8 cellular contexts compared by ENCODE assay signal in the genomic region with DNA sequence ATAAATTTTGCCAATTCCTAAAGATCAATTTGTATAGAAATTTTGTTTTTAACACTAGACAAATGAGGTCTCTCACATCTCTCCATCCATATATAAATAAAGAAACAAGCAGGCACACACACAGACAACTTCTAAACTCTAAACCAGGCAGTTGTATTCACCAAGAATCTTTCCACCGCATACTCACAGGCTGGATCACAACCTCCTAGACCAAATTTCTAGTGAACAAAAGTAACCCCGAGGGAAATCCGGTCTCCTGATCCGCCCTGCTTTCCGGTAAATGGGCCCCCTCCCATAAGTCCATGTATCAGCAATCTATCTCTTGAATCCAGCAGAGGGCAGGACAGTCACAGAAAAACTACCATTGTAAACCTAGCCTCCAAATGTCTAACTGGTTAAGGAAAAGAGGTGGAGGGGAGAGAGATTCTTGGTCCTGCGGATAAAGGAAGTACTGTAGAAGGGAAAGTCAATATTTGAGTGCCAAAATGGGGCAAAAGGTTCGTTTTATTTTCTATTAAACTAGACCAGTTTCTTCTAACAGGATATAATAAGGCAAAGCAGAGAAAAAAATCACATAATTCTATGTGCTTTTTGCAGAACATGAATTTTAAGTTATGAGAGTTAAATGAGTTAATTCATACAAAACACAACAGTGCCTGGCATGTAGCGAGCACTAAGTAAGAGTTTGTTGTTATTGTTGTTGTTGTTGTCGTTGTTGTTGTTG. TPM values are rescaled to one million over a fixed set of nuclear protein-coding genes. Genes with fewer than 3 reads are reported as not detected.
DNase-seq lines count a peak whose midpoint lies in the region; ATAC-seq and TF ChIP-seq lines count a peak whose summit lies in the region.

No MANE protein-coding gene starts in this region.

- peak overlapping the region; percentile 48 for H3K4me2 ChIP-seq in trophoblast cell (ENCODE audit: low read length)

- H3K27ac ChIP-seq in SK-N-MC (peak overlapping the region; percentile 56), trophoblast cell (ENCODE audit: low read depth, low read length) (no peak overlapping the region), vagina (peak overlapping the region; percentile 80)

- no peaks in the 10 kb centered on the region for H3K27me3 Mint-ChIP-seq in Calu3 (ENCODE audit: unreplicated experiment)

- H2BK120ac ChIP-seq in trophoblast cell (ENCODE audit: insufficient read depth, low read length, poor library complexity) = no peak overlapping the region

- no peak for TF ChIP-seq POLR2A in vagina (IDR thresholded peaks at IDR 0.05)

- peak; percentile 36 for DNase-seq in Calu3
- DNase-seq in NAMALWA (ENCODE audit: low spot score) = peak; percentile 92
- DNase-seq in SK-N-MC (ENCODE audit: low read depth, low spot score) = peak; percentile 85
- peak; percentile 94 for DNase-seq in adipocyte (ENCODE audit: low read depth)
- no peak for DNase-seq in Right ventricle myocardium superior
- DNase-seq in trophoblast cell = peak; percentile 50 to 82
- no peak for DNase-seq in vagina (ENCODE audit: extremely low spot score in 2 of 2)

- no peak overlapping the region for H2BK12ac ChIP-seq in trophoblast cell (ENCODE audit: low read length)

- peaks cover 1% of the 10 kb centered on the region for H3K79me1 ChIP-seq in trophoblast cell (ENCODE audit: low read length)

- intact Hi-C loops in Calu3 (cut with micrococcal nuclease; ENCODE audit: unreplicated experiment) (loop anchor here (1.0 to 5.0 kb wide), 2 partner anchors 81 to 144 kb away; no protein-coding TSS in a partner anchor), Right ventricle myocardium superior (cut with DNase I) (loop anchor here (1.0 to 2.0 kb wide), 2 partner anchors 90 to 144 kb away; no protein-coding TSS in a partner anchor), vagina (cut with DNase I) (loop anchor here (2.0 kb wide), 1 partner anchor 144 kb away; no protein-coding TSS in a partner anchor)

- H3K4ac ChIP-seq in trophoblast cell (ENCODE audit: low read depth, low read length) = no peak overlapping the region

- H4K8ac ChIP-seq in trophoblast cell (ENCODE audit: low read depth, low read length) = no peak overlapping the region

- WGBS in trophoblast cell (ENCODE audit: extremely low coverage, insufficient coverage, insufficient read length) = no CpG with 5 or more reads among the region's 9 CpGs

- TF ChIP-seq CTCF in Calu3 (IDR thresholded peaks at IDR 0.05; ENCODE audit: unreplicated experiment) (peak; percentile 39), vagina (IDR thresholded peaks at IDR 0.05) (peak; percentile 68 to 97 (median 79))

- ATAC-seq in GM21723 (IDR thresholded peaks at IDR 0.05; ENCODE audit: unreplicated experiment) (peak; percentile 49), Right ventricle myocardium superior (ENCODE audit: poor library complexity) (peak; percentile 69)

- peaks cover 1% of the 10 kb centered on the region for H3K79me2 ChIP-seq in trophoblast cell (ENCODE audit: control insufficient read depth, insufficient read depth, low read length, poor library complexity)

- H3K9ac ChIP-seq in SK-N-MC (ENCODE audit: insufficient read length) = peak overlapping the region; percentile 75
- H3K9ac ChIP-seq in adipocyte (ENCODE audit: low read length) = peak overlapping the region; percentile 71
- no peak overlapping the region for H3K9ac ChIP-seq in trophoblast cell (ENCODE audit: low read length)

- no peaks in the 10 kb centered on the region for H3K4me1 Mint-ChIP-seq in Calu3 (ENCODE audit: low read depth, unreplicated experiment)

- no peak overlapping the region for H3K4me3 Mint-ChIP-seq in Calu3 (ENCODE audit: low read depth, unreplicated experiment)

- H3K14ac ChIP-seq in trophoblast cell (ENCODE audit: low read length) = no peak overlapping the region

- H3K23ac ChIP-seq in trophoblast cell (ENCODE audit: low read length) = no peak overlapping the region

- H3K27ac Mint-ChIP-seq in Calu3 (ENCODE audit: unreplicated experiment) = no peak overlapping the region

- no peak overlapping the region for H4K12ac ChIP-seq in trophoblast cell (ENCODE audit: low read depth, low read length)

- H3K27me3 ChIP-seq in adipocyte (replicated peaks; ENCODE audit: control insufficient read depth, insufficient read depth, low read length) = no peaks in the 10 kb centered on the region
- no peaks in the 10 kb centered on the region for H3K27me3 ChIP-seq in trophoblast cell (ENCODE audit: insufficient read depth, low read length)
- no peaks in the 10 kb centered on the region for H3K27me3 ChIP-seq in vagina

- H3K4me3 ChIP-seq in SK-N-MC (peak overlapping the region; percentile 77), adipocyte (ENCODE audit: low read length) (peak overlapping the region; percentile 57), trophoblast cell (ENCODE audit: low read depth, low read length) (no peak overlapping the region), vagina (no peak overlapping the region)

- no peak overlapping the region for H4K91ac ChIP-seq in trophoblast cell (ENCODE audit: low read depth, low read length)

- H3K9me3 ChIP-seq in SK-N-MC (ENCODE audit: low read depth, low read length) = no peaks in the 10 kb centered on the region
- H3K9me3 ChIP-seq in adipocyte (ENCODE audit: control insufficient read depth, low read length) = no peaks in the 10 kb centered on the region
- no peaks in the 10 kb centered on the region for H3K9me3 ChIP-seq in trophoblast cell (ENCODE audit: insufficient read depth, low read depth, low read length)
- H3K9me3 ChIP-seq in vagina = no peaks in the 10 kb centered on the region

- peaks cover 7% of the 10 kb centered on the region for H3K36me3 Mint-ChIP-seq in Calu3 (ENCODE audit: insufficient read depth, unreplicated experiment)

- H2AFZ ChIP-seq in trophoblast cell (ENCODE audit: insufficient read depth, low read length, poor library complexity) = no peak overlapping the region

- no peaks in the 10 kb centered on the region for H3K9me3 Mint-ChIP-seq in Calu3 (ENCODE audit: low read depth, unreplicated experiment)

- no peak overlapping the region for H3K18ac ChIP-seq in trophoblast cell (ENCODE audit: low read length)

- BruUV-seq in Calu3 (replicated peaks; lab: Mats Ljungman, UMichigan) = no TSS peak

- CTCF ChIA-PET in Calu3 (lab: Charles Lee) = no interaction called here

- peaks cover 12% of the 10 kb centered on the region for H3K4me1 ChIP-seq in adipocyte (ENCODE audit: control insufficient read depth, insufficient read depth, low read length)
- H3K4me1 ChIP-seq in trophoblast cell (ENCODE audit: control insufficient read depth in 1 of 2, insufficient read depth in 2 of 2, low read length in 2 of 2) = no peaks in the 10 kb centered on the region
- H3K4me1 ChIP-seq in vagina = no peaks in the 10 kb centered on the region

- H2BK5ac ChIP-seq in trophoblast cell (ENCODE audit: low read depth, low read length, poor library complexity) = no peak overlapping the region

- no peak overlapping the region for H2AK5ac ChIP-seq in trophoblast cell (ENCODE audit: low read length)

- no peaks in the 10 kb centered on the region for H3K36me3 ChIP-seq in SK-N-MC (ENCODE audit: insufficient read depth, low read length)
- H3K36me3 ChIP-seq in adipocyte (ENCODE audit: control insufficient read depth, insufficient read depth, low read length, severe bottlenecking) = no peaks in the 10 kb centered on the region
- no peaks in the 10 kb centered on the region for H3K36me3 ChIP-seq in trophoblast cell (ENCODE audit: control insufficient read depth in 1 of 2, insufficient read depth in 2 of 2, low read length in 2 of 2)
- H3K36me3 ChIP-seq in vagina = no peaks in the 10 kb centered on the region

RNA-seq across cellular contexts. Expression of a gene that starts 4.8 kb away (rescaled TPM):
- total RNA-seq in Calu3 (2022) (12.3 and 13.4 TPM in 2 replicates), Right ventricle myocardium superior (14.6 TPM), vagina (15.5 TPM)
- polyA plus RNA-seq in trophoblast cell (2013) = 14.3 and 14.5 TPM in 2 replicates

RNA-seq across cellular contexts. Expression of a gene that starts 56.2 kb away (rescaled TPM):
- total RNA-seq in Calu3 (2022) (186 and 194 TPM in 2 replicates), Right ventricle myocardium superior (74.5 TPM), vagina (70.0 TPM)
- polyA plus RNA-seq in trophoblast cell (2013) = 235 and 242 TPM in 2 replicates

Comparison
In these comparisons a context has a peak if more than half of its experiments do, and no peak if none do; other contexts are left out.
1. DNase-seq: peak in Calu3 (single experiment), NAMALWA (single experiment), SK-N-MC (single experiment), adipocyte (single experiment) and trophoblast cell (2 of 2); none in Right ventricle myocardium superior (single experiment) and vagina (0 of 2).
2. H3K4me3 ChIP-seq: peak in SK-N-MC (single experiment) and adipocyte (single experiment); none in trophoblast cell (single experiment) and vagina (0 of 2).